ENCODE assay signal across 8 cellular contexts in the genomic region with DNA sequence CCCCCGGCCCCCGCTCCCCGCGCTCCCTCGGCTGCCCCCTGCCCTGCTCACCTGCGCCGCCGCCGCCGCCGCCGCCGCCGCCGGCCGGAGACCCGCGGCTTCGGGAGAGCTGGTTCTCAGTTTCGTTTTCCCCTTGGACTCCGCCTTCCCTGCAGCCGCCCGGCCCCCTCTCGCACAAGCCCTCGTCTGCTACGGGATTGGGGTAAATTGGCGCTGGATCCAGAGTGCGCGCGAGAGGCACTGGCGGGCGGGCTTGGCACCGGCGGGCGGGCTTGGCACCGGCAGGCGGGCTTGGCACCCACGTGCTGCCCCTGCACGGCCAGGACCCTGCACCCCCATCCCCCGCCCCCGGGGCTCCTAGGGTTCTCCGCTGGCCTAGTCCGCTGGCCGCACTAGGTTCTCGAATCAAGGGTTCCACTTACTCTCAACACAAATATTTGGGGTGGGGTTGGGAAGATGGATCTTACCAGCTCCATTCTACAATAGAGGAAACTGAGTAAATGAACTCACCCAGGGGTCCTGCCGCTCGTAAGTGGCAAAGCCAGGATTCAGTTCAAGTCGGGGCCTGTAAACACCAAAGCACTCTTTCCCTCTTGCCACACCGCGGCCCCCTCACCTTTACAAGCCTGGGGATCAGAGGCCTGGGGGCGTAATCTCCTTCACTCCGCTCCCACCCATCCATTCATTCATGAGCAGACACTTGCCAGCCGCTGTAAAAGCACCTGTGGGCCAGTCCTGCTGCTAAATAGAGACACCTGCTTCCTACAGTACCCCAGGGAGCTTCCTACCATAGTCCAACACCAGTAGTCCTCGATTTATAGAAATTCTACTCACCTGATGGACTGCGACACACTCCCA. TPM values are rescaled to one million over a fixed set of nuclear protein-coding genes. Genes with fewer than 3 reads are reported as not detected.
DNase-seq lines count a peak whose midpoint lies in the region; ATAC-seq and TF ChIP-seq lines count a peak whose summit lies in the region.

TSS of gene EIF2AK2 (minus strand) at position 124 of the 858 bp plus-strand sequence. CDS start 9,174 bp downstream, outside the sequence.

- POLR2A ChIA-PET in WTC11 (lab: Charles Lee): no interaction called here

- H3K27me3 Mint-ChIP-seq in WTC11 (ENCODE audit: low read depth): no peaks in the 10 kb centered on the region
- peaks cover 0 to 5% (median 0%) of the 10 kb centered on the region in 3 donors for H3K27me3 Mint-ChIP-seq in immature natural killer cell (ENCODE audit: low read depth in 3 of 3)

- H3K36me3 Mint-ChIP-seq in WTC11 (peaks cover 16% of the 10 kb centered on the region), immature natural killer cell (peaks cover 0 to 20% (median 8%) of the 10 kb centered on the region in 3 donors)

- TF ChIP-seq CTCF in WTC11 (IDR thresholded peaks at IDR 0.05) (no peak), cardiac fibroblast (IDR thresholded peaks at IDR 0.05; ENCODE audit: low read depth, low read length) (no peak)

- peak; percentile 93 for ATAC-seq in GM18909 (IDR thresholded peaks at IDR 0.05; ENCODE audit: poor library complexity, unreplicated experiment)
- peak; percentile 87 for ATAC-seq in HG03139 (IDR thresholded peaks at IDR 0.05; ENCODE audit: unreplicated experiment)
- ATAC-seq in WTC11: peak; percentile 94

- CTCF ChIA-PET in WTC11 (lab: Charles Lee): interaction anchor here (0.5 to 1.2 kb wide), 4 partner anchors 11 to 239 kb away, joined by 3 to 6 read pairs (median 4); no protein-coding TSS in a partner anchor

- H3K9me3 Mint-ChIP-seq in WTC11 (peaks cover 5% of the 10 kb centered on the region; the same call in 1 of the 2 replicates), immature natural killer cell (no peaks in the 10 kb centered on the region)

- H3K4me1 Mint-ChIP-seq in WTC11 (peaks cover 32% of the 10 kb centered on the region), immature natural killer cell (peaks cover 36 to 45% of the 10 kb centered on the region in 2 donors)

- peak within 1 kb of the TSS; percentile 89 for H3K27ac Mint-ChIP-seq in WTC11
- H3K27ac Mint-ChIP-seq in immature natural killer cell: peak within 1 kb of the TSS; percentile 80 to 93 (median 90)

- DNase-seq in AG08395 (ENCODE audit: low spot score) (peak; percentile 98), NCI-H2227 (lab: John Stamatoyannopoulos, UW; ENCODE audit: unreplicated experiment) (peak; percentile 91), WTC11 (ENCODE audit: low spot score) (peak; percentile 87), cardiac fibroblast (ENCODE audit: low read depth in 2 of 2) (peak; percentile 84 to 90), immature natural killer cell (peak; percentile 80 to 84 (median 84)), smooth muscle cell of the brain vasculature (ENCODE audit: low read depth, low spot score) (peak; percentile 51)

- H3K4me3 Mint-ChIP-seq in WTC11 (peak within 1 kb of the TSS; percentile 75), immature natural killer cell (peak within 1 kb of the TSS; percentile 87 to 93 (median 90))

- H3K4me3 ChIP-seq in cardiac fibroblast (replicated peaks in 1 of 2; ENCODE audit: low read depth in 2 of 2, low read length in 2 of 2): peak within 1 kb of the TSS; percentile 82 to 92

TF ChIP-seq in WTC11, 78 proteins besides CTCF, POLR2A, EP300 and RAD21:
- TF ChIP-seq ATF1 (CRISPR knock-in tag; IDR thresholded peaks at IDR 0.05) (no peak), ZBTB21 (CRISPR knock-in tag; IDR thresholded peaks at IDR 0.05; ENCODE audit: borderline replicate concordance) (0 out of 2 replicates have a peak, but pooled peaks have one; percentile 26), FOXK1 (CRISPR knock-in tag; IDR thresholded peaks at IDR 0.05) (no peak), ZNF396 (CRISPR knock-in tag; IDR thresholded peaks at IDR 0.05; ENCODE audit: borderline replicate concordance) (no peak), ATF3 (CRISPR knock-in tag; conservative IDR thresholded peaks at IDR 0.05) (no peak), FOXP1 (CRISPR knock-in tag; IDR thresholded peaks at IDR 0.05; ENCODE audit: borderline replicate concordance) (peak; percentile 48; the same call in 1 of the 2 replicates)
- TF ChIP-seq, protein P1, sequence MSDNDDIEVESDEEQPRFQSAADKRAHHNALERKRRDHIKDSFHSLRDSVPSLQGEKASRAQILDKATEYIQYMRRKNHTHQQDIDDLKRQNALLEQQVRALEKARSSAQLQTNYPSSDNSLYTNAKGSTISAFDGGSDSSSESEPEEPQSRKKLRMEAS (CRISPR knock-in tag; IDR thresholded peaks at IDR 0.05): peak; percentile 2; the same call in 1 of the 2 replicates

RNA-seq across cellular contexts. Expression of gene EIF2AK2, which starts in this region (rescaled TPM):
- total RNA-seq in WTC11 (2021): 34.2 to 42.3 TPM (median 40.7 TPM) in 3 replicates
- polyA plus RNA-seq in immature natural killer cell: 10 to 100 TPM; 16.4 to 48.1 (median 22.2) TPM

Comparison
In these comparisons a context has a peak if more than half of its experiments do, and no peak if none do; other contexts are left out.
1. Peak in every context shown above with its lines: DNase-seq, ATAC-seq and H3K4me3 ChIP-seq.